ENCODE assay signal across 22 cellular contexts in genomic region chr12:130427381-130427887, GRCh38.
"Had no signal": no experiment of that assay in that cellular context is flagged by ENCODE, and none has a peak within 500 bp of the region (broad histone marks: within the 10 kb centered on the region; RNA-seq: fewer than 3 reads in every experiment).

No MANE protein-coding gene starts in this region.

- H3K4me1 Mint-ChIP-seq: activated B cell treated with CpG ODN at 0.5 μM for 24 hours; stimulated activated naive B cell treated with anti-CD40 and anti-IgM and Interleukin-4, amounts not matched to agents 10 μg/mL and 1 μg/mL and 100 μg/mL, for 72 hours had no signal

- H3K9me3 ChIP-seq: adrenal gland, ascending aorta, esophagus squamous epithelium, gastrocnemius medialis, sigmoid colon had no signal

- H3K4me3 Mint-ChIP-seq: activated B cell treated with CpG ODN at 0.5 μM for 24 hours; activated CD4-positive, alpha-beta memory T cell treated with anti-CD3 and anti-CD28 coated beads for 36 hours; activated naive CD8-positive, alpha-beta T cell; effector memory CD8-positive, alpha-beta T cell; stimulated activated naive B cell treated with anti-CD40 and anti-IgM and Interleukin-4, amounts not matched to agents 10 μg/mL and 1 μg/mL and 100 μg/mL, for 72 hours; T-helper 1 cell treated with Interleukin-12 subunit alpha and Interleukin-12 subunit beta and Interleukin-4 antibody, amounts not matched to agents 30 μg/mL and 1 μg/mL, for 36 hours had no signal

- H3K36me3 ChIP-seq: adrenal gland, ascending aorta, esophagus squamous epithelium, gastrocnemius medialis, sigmoid colon had no signal

- H3K36me3 Mint-ChIP-seq: activated CD4-positive, alpha-beta memory T cell treated with anti-CD3 and anti-CD28 coated beads for 36 hours; activated naive CD8-positive, alpha-beta T cell; stimulated activated naive B cell treated with anti-CD40 and anti-IgM and Interleukin-4, amounts not matched to agents 10 μg/mL and 1 μg/mL and 100 μg/mL, for 72 hours had no signal

- H3K4me3 ChIP-seq: adrenal gland, ascending aorta, dorsolateral prefrontal cortex, esophagus squamous epithelium, gastrocnemius medialis, sigmoid colon, smooth muscle cell had no signal

- DNase-seq: activated B cell treated with CpG ODN at 0.5 μM for 24 hours; activated CD4-positive, alpha-beta memory T cell treated with anti-CD3 and anti-CD28 coated beads for 36 hours; activated CD4-positive, alpha-beta T cell treated with anti-CD3 and anti-CD28 coated beads for 4 hours; activated T-cell treated with anti-CD3 and anti-CD28 coated beads, Interleukin-2, amount 50 U/mL, for 1 hour; central memory CD4-positive, alpha-beta T cell; effector memory CD8-positive, alpha-beta T cell; esophagus squamous epithelium; gastrocnemius medialis; hippocampal formation; stimulated activated CD4-positive, alpha-beta T cell treated with anti-CD3 and anti-CD28 coated beads, Interleukin-2, amount 100 ng/mL, for 48 hours; stimulated activated CD8-positive, alpha-beta memory T cell treated with anti-CD3 and anti-CD28 coated beads, Interleukin-4, amount 100 ng/mL, for 48 hours; stimulated activated naive B cell treated with anti-CD40 and anti-IgM and Interleukin-4, amounts not matched to agents 10 μg/mL and 1 μg/mL and 100 μg/mL, for 72 hours; trophoblast cell had no signal

- H3K27ac ChIP-seq: adrenal gland, ascending aorta, dorsolateral prefrontal cortex, esophagus squamous epithelium, gastrocnemius medialis, sigmoid colon had no signal

- ATAC-seq: effector memory CD8-positive, alpha-beta T cell; gastrocnemius medialis; stimulated activated naive B cell treated with anti-CD40 and anti-IgM and Interleukin-4, amounts not matched to agents 10 μg/mL and 1 μg/mL and 100 μg/mL, for 72 hours had no signal

- FAIRE-seq: colon had no signal

- H3K27ac Mint-ChIP-seq: activated B cell treated with CpG ODN at 0.5 μM for 24 hours; activated CD4-positive, alpha-beta memory T cell treated with anti-CD3 and anti-CD28 coated beads for 36 hours; activated naive CD8-positive, alpha-beta T cell; effector memory CD8-positive, alpha-beta T cell; progenitor cell of endocrine pancreas; stimulated activated naive B cell treated with anti-CD40 and anti-IgM and Interleukin-4, amounts not matched to agents 10 μg/mL and 1 μg/mL and 100 μg/mL, for 72 hours; T-helper 1 cell treated with Interleukin-12 subunit alpha and Interleukin-12 subunit beta and Interleukin-4 antibody, amounts not matched to agents 30 μg/mL and 1 μg/mL, for 36 hours had no signal

- H3K9me3 Mint-ChIP-seq: activated B cell treated with CpG ODN at 0.5 μM for 24 hours; activated CD4-positive, alpha-beta memory T cell treated with anti-CD3 and anti-CD28 coated beads for 36 hours; T-helper 1 cell treated with Interleukin-12 subunit alpha and Interleukin-12 subunit beta and Interleukin-4 antibody, amounts not matched to agents 30 μg/mL and 1 μg/mL, for 36 hours had no signal

- H3K27me3 Mint-ChIP-seq: activated B cell treated with CpG ODN at 0.5 μM for 24 hours; activated CD4-positive, alpha-beta memory T cell treated with anti-CD3 and anti-CD28 coated beads for 36 hours; activated naive CD8-positive, alpha-beta T cell; stimulated activated naive B cell treated with anti-CD40 and anti-IgM and Interleukin-4, amounts not matched to agents 10 μg/mL and 1 μg/mL and 100 μg/mL, for 72 hours had no signal

- H3K27me3 ChIP-seq: adrenal gland, ascending aorta, dorsolateral prefrontal cortex, esophagus squamous epithelium, gastrocnemius medialis, sigmoid colon had no signal

- H3K4me1 ChIP-seq: adrenal gland, ascending aorta, esophagus squamous epithelium, gastrocnemius medialis, sigmoid colon had no signal
